ENCODE assay signal across 19 cellular contexts in genomic region chr2:132725716-132726115, GRCh38. TPM values are rescaled to one million over a fixed set of nuclear protein-coding genes. Genes with fewer than 3 reads are reported as not detected.
DNase-seq lines count a peak whose midpoint lies in the region; ATAC-seq and TF ChIP-seq lines count a peak whose summit lies in the region.
"Had no signal": no experiment of that assay in that cellular context is flagged by ENCODE, and none has a peak within 500 bp of the region (broad histone marks: within the 10 kb centered on the region; RNA-seq: fewer than 3 reads in every experiment).

No MANE protein-coding gene starts in this region.

- ATAC-seq in natural killer cell (no peak), HG02678 (IDR thresholded peaks at IDR 0.05; ENCODE audit: unreplicated experiment) (no peak)
- ATAC-seq: HepG2 had no signal

- no peak for TF ChIP-seq CTCF in natural killer cell (IDR thresholded peaks at IDR 0.05)

- H3K36me3 Mint-ChIP-seq in natural killer cell: no peaks in the 10 kb centered on the region

- no peak overlapping the region for H3K4me3 Mint-ChIP-seq in natural killer cell

- DNase-seq in NCI-H510A treated with DMSO at 0.1 percent for 48 hours (lab: John Stamatoyannopoulos, UW) (peak; percentile 7), NCI-H510A (lab: John Stamatoyannopoulos, UW) (no peak), NCI-H1436 (lab: John Stamatoyannopoulos, UW) (peak; percentile 50), NCI-H2227 treated with DMSO at 0.1 percent for 48 hours (lab: John Stamatoyannopoulos, UW) (peak; percentile 96), retina (peak; percentile 59), natural killer cell (no peak)
- DNase-seq: Calu3; Karpas-422; NCI-H1092; NCI-H1694 treated with DMSO at 0.1 percent for 48 hours; NCI-H446 treated with DMSO at 0.1 percent for 48 hours; NCI-H69; NK-92 treated with Interleukin-12 subunit alpha and Interleukin-12 subunit beta, amount 100 ng/mL, for 24 hours; PC-9; Right ventricle myocardium superior; RPMI8226 had no signal

- no peaks in the 10 kb centered on the region for H3K4me1 Mint-ChIP-seq in natural killer cell

- intact Hi-C loops in natural killer cell (cut with micrococcal nuclease): no loop called here

- H3K27me3 Mint-ChIP-seq in natural killer cell (ENCODE audit: low read depth in 2 of 2): no peaks in the 10 kb centered on the region

- H3K27ac Mint-ChIP-seq in natural killer cell: no peak overlapping the region

- peaks cover 3 to 7% of the 10 kb centered on the region in 2 donors for H3K9me3 Mint-ChIP-seq in natural killer cell

RNA-seq across cellular contexts. Expression of gene LYPD1, which starts 55.7 kb away (rescaled TPM):
- total RNA-seq in natural killer cell: not detected
- total RNA-seq: HepG2; Right ventricle myocardium superior; T-helper 1 cell treated with Interleukin-12 subunit alpha and Interleukin-12 subunit beta and Interleukin-4 antibody, amounts not matched to agents 30 ng/mL and 1 ng/mL, for 36 hours had no signal

Comparison
In these comparisons a context has a peak if more than half of its experiments do, and no peak if none do; other contexts are left out.
1. DNase-seq: peak in NCI-H510A treated with DMSO at 0.1 percent for 48 hours (single experiment), NCI-H1436 (single experiment), NCI-H2227 treated with DMSO at 0.1 percent for 48 hours (single experiment) and retina (single experiment); none in NCI-H510A (single experiment) and natural killer cell (single experiment).